In genomic region chr13:31982540-31982939, GRCh38 we compare ENCODE assay signal across 8 cellular contexts. TPM values are rescaled to one million over a fixed set of nuclear protein-coding genes. Genes with fewer than 3 reads are reported as not detected.
DNase-seq lines count a peak whose midpoint lies in the region; ATAC-seq lines count a peak whose summit lies in the region.

No MANE protein-coding gene starts in this region.

- no peaks in the 10 kb centered on the region for H3K36me3 Mint-ChIP-seq in activated T-helper 17 cell treated with anti-CD3 and anti-CD28 coated beads, Interleukin-2, amount 50 U/mL, for 72 hours (ENCODE audit: low read depth)

- peaks cover 9% of the 10 kb centered on the region for H3K4me1 Mint-ChIP-seq in activated T-helper 17 cell treated with anti-CD3 and anti-CD28 coated beads, Interleukin-2, amount 50 U/mL, for 72 hours

- peak; percentile 49 for ATAC-seq in activated T-helper 17 cell treated with anti-CD3 and anti-CD28 coated beads, Interleukin-2, amount 50 U/mL, for 72 hours (replicated peaks)
- no peak for ATAC-seq in GM19035 (IDR thresholded peaks at IDR 0.05; ENCODE audit: unreplicated experiment)
- no peak for ATAC-seq in HG02571 (IDR thresholded peaks at IDR 0.05; ENCODE audit: unreplicated experiment)
- no peak for ATAC-seq in HG03342 (IDR thresholded peaks at IDR 0.05; ENCODE audit: unreplicated experiment)

- no peaks in the 10 kb centered on the region for H3K9me3 Mint-ChIP-seq in activated T-helper 17 cell treated with anti-CD3 and anti-CD28 coated beads, Interleukin-2, amount 50 U/mL, for 72 hours

- H3K27ac Mint-ChIP-seq in activated T-helper 17 cell treated with anti-CD3 and anti-CD28 coated beads, Interleukin-2, amount 50 U/mL, for 72 hours: no peak overlapping the region

- DNase-seq in CD1c-positive myeloid dendritic cell (ENCODE audit: extremely low spot score): peak; percentile 89
- DNase-seq in NCI-H1694 (lab: John Stamatoyannopoulos, UW): peak; percentile 7
- DNase-seq in kidney glomerular epithelial cell (lab: John Stamatoyannopoulos, UW): peak; percentile 91
- DNase-seq in NCI-H1436 treated with DMSO at 0.1 percent for 48 hours (lab: John Stamatoyannopoulos, UW): no peak

- no peaks in the 10 kb centered on the region for H3K27me3 Mint-ChIP-seq in activated T-helper 17 cell treated with anti-CD3 and anti-CD28 coated beads, Interleukin-2, amount 50 U/mL, for 72 hours

- no peak overlapping the region for H3K4me3 Mint-ChIP-seq in activated T-helper 17 cell treated with anti-CD3 and anti-CD28 coated beads, Interleukin-2, amount 50 U/mL, for 72 hours

RNA-seq across cellular contexts. Expression of gene FRY, which starts 49.0 kb away (rescaled TPM):
- 10 to 100 TPM in 1 of 2 donors, 1 to 10 TPM in 1; 7.0 to 10.8 TPM for total RNA-seq in activated T-helper 17 cell treated with anti-CD3 and anti-CD28 coated beads, Interleukin-2, amount 50 U/mL, for 72 hours
